10 cellular contexts compared by ENCODE assay signal in genomic region chrX:9988762-9989161, GRCh38. TPM values are rescaled to one million over a fixed set of nuclear protein-coding genes. Genes with fewer than 3 reads are reported as not detected.
DNase-seq lines count a peak whose midpoint lies in the region; ATAC-seq and TF ChIP-seq lines count a peak whose summit lies in the region.
"Had no signal": no experiment of that assay in that cellular context is flagged by ENCODE, and none has a peak within 500 bp of the region (broad histone marks: within the 10 kb centered on the region; RNA-seq: fewer than 3 reads in every experiment).

No MANE protein-coding gene starts in this region.

- no peak for TF ChIP-seq POLR2A in suprapubic skin (IDR thresholded peaks at IDR 0.05)

- H3K36me3 ChIP-seq in suprapubic skin: no peaks in the 10 kb centered on the region

- no peaks in the 10 kb centered on the region for H3K4me1 Mint-ChIP-seq in progenitor cell of endocrine pancreas (ENCODE audit: low read depth)
- no peaks in the 10 kb centered on the region for H3K4me1 Mint-ChIP-seq in natural killer cell treated with Interleukin-12 subunit alpha and Interleukin-12 subunit beta and Interleukin-15 and Interleukin-18, amount 100 ng/mL, for 72 hours (ENCODE audit: low read depth in 2 of 2)
- H3K4me1 Mint-ChIP-seq: central memory CD8-positive, alpha-beta T cell had no signal

- no peaks in the 10 kb centered on the region for H3K27me3 Mint-ChIP-seq in progenitor cell of endocrine pancreas
- H3K27me3 Mint-ChIP-seq in natural killer cell treated with Interleukin-12 subunit alpha and Interleukin-12 subunit beta and Interleukin-15 and Interleukin-18, amount 100 ng/mL, for 72 hours: peaks cover 7 to 16% of the 10 kb centered on the region in 2 donors

- no peak overlapping the region for H3K27ac ChIP-seq in suprapubic skin

- H3K27ac Mint-ChIP-seq in progenitor cell of endocrine pancreas: no peak overlapping the region
- H3K27ac Mint-ChIP-seq in natural killer cell treated with Interleukin-12 subunit alpha and Interleukin-12 subunit beta and Interleukin-15 and Interleukin-18, amount 100 ng/mL, for 72 hours: no peak overlapping the region

- no peak for TF ChIP-seq EP300 in suprapubic skin (IDR thresholded peaks at IDR 0.05)

- no peak for DNase-seq in GM12864 (ENCODE audit: low read depth)
- DNase-seq in NAMALWA (ENCODE audit: low spot score): peak; percentile 33
- peak; percentile 56 for DNase-seq in dermis blood vessel endothelial cell
- no peak for DNase-seq in progenitor cell of endocrine pancreas (ENCODE audit: low spot score, unreplicated experiment)
- DNase-seq in suprapubic skin (ENCODE audit: low spot score in 2 of 2): no peak
- DNase-seq in natural killer cell treated with Interleukin-12 subunit alpha and Interleukin-12 subunit beta and Interleukin-15 and Interleukin-18, amount 100 ng/mL, for 72 hours (ENCODE audit: low spot score): no peak
- DNase-seq: mucosa of descending colon had no signal

- no peak overlapping the region for H3K4me3 Mint-ChIP-seq in progenitor cell of endocrine pancreas (ENCODE audit: low read depth)
- H3K4me3 Mint-ChIP-seq in natural killer cell treated with Interleukin-12 subunit alpha and Interleukin-12 subunit beta and Interleukin-15 and Interleukin-18, amount 100 ng/mL, for 72 hours: no peak overlapping the region
- H3K4me3 Mint-ChIP-seq: central memory CD8-positive, alpha-beta T cell had no signal

- peaks cover 3% of the 10 kb centered on the region for H3K36me3 Mint-ChIP-seq in progenitor cell of endocrine pancreas (ENCODE audit: insufficient read depth)
- no peaks in the 10 kb centered on the region for H3K36me3 Mint-ChIP-seq in natural killer cell treated with Interleukin-12 subunit alpha and Interleukin-12 subunit beta and Interleukin-15 and Interleukin-18, amount 100 ng/mL, for 72 hours

- peak; percentile 29 for TF ChIP-seq CTCF in GM12864 (IDR thresholded peaks at IDR 0.05; ENCODE audit: low read depth, low read length, missing control alignments)
- TF ChIP-seq CTCF in progenitor cell of endocrine pancreas (IDR thresholded peaks at IDR 0.05; ENCODE audit: unreplicated experiment): peak; percentile 26
- TF ChIP-seq CTCF in suprapubic skin (IDR thresholded peaks at IDR 0.05): peak in 1 of 2 donors; percentile 27

- H3K4me1 ChIP-seq in suprapubic skin: no peaks in the 10 kb centered on the region

- H3K27me3 ChIP-seq in suprapubic skin: no peaks in the 10 kb centered on the region

- WGBS in suprapubic skin: 35% methylated on average over 1 of the region's 1 CpG

- H3K9me3 Mint-ChIP-seq in progenitor cell of endocrine pancreas (ENCODE audit: low read depth): peaks cover 9% of the 10 kb centered on the region
- H3K9me3 Mint-ChIP-seq in natural killer cell treated with Interleukin-12 subunit alpha and Interleukin-12 subunit beta and Interleukin-15 and Interleukin-18, amount 100 ng/mL, for 72 hours: no peaks in the 10 kb centered on the region
- H3K9me3 Mint-ChIP-seq: central memory CD8-positive, alpha-beta T cell had no signal

- no peaks in the 10 kb centered on the region for H3K9me3 ChIP-seq in suprapubic skin
- H3K9me3 ChIP-seq: mucosa of descending colon had no signal

- H3K4me3 ChIP-seq in GM12864 (ENCODE audit: low read depth, low read length) (no peak overlapping the region), suprapubic skin (no peak overlapping the region)
- H3K4me3 ChIP-seq: mucosa of descending colon had no signal

- no peak for ATAC-seq in HG03460 (IDR thresholded peaks at IDR 0.05; ENCODE audit: unreplicated experiment)
- no peak for ATAC-seq in natural killer cell treated with Interleukin-12 subunit alpha and Interleukin-12 subunit beta and Interleukin-15 and Interleukin-18, amount 100 ng/mL, for 72 hours
- ATAC-seq in HG02798 (IDR thresholded peaks at IDR 0.05; ENCODE audit: poor library complexity, unreplicated experiment): no peak
- ATAC-seq: mucosa of descending colon had no signal

RNA-seq across cellular contexts. Expression of gene CLDN34, which starts 21.6 kb away (rescaled TPM):
- not detected in 2 replicates for total RNA-seq in dermis blood vessel endothelial cell
- total RNA-seq in progenitor cell of endocrine pancreas: 0.38 and 0.42 TPM in 2 replicates
- 1 to 10 TPM in 2 of 4 donors, not detected in 2; 1.1 to 2.3 TPM for total RNA-seq in suprapubic skin
- total RNA-seq in natural killer cell treated with Interleukin-12 subunit alpha and Interleukin-12 subunit beta and Interleukin-15 and Interleukin-18, amount 100 ng/mL, for 72 hours: not detected

Comparison
In these comparisons a context has a peak if more than half of its experiments do, and no peak if none do; other contexts are left out.
1. DNase-seq: peak in NAMALWA (single experiment) and dermis blood vessel endothelial cell (single experiment); none in GM12864 (single experiment), progenitor cell of endocrine pancreas (single experiment), suprapubic skin (0 of 2) and natural killer cell treated with Interleukin-12 subunit alpha and Interleukin-12 subunit beta and Interleukin-15 and Interleukin-18, amount 100 ng/mL, for 72 hours (single experiment).